11 cellular contexts compared by ENCODE assay signal in the genomic region with DNA sequence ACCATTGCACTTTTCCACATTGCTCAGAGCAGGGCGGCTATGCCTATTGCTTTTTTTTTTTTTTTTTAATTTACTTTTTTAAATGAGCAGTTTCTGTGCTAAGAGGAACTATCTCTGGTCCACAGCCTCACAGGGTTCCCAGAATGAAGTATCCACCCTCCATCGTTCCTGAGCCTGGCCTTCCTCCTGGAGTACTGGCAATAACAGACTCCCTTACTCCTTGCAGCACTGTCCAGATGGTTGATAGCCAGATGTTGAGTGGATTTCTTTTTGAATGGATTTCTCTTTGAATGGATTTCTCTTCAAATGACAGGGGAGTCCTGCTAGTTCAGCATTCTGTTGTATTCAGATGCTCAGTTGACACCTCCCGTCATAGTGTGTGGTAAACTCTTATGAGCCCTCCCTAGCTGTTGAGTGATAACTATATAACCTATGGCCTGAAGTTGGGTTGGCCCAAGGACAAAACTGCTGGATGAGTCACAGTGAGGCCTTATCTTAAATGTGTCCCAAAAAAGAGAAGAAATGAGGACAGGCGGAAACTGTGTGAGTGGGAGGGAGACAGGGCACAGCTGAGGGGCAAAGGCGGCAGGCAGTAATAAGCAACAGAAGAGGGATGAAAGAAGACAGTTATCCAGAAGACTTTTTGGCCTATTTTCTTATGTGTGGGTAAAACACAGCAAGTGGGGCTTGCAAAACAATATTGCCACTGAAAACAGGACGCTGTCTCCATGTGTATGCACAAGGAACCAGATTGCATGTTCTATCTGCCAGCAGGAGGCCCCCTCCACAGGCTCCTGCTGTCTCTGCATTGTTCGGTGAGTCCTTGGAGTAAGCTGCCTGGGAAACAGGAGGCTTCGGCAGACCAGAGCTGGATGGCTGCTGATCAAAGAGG.
A peak's percentile ranks its signal among the peaks of the same experiment; 100 is the strongest.
DNase-seq lines count a peak whose midpoint lies in the region; ATAC-seq and TF ChIP-seq lines count a peak whose summit lies in the region.
"Had no signal": no experiment of that assay in that cellular context is flagged by ENCODE, and none has a peak within 500 bp of the region (broad histone marks: within the 10 kb centered on the region; RNA-seq: fewer than 3 reads in every experiment).

No MANE protein-coding gene starts in this region.

- intact Hi-C loops in vagina (cut with DNase I) = no loop called here
- intact Hi-C loops in mammary epithelial cell (cut with micrococcal nuclease) = no loop called here

- TF ChIP-seq CTCF in vagina (IDR thresholded peaks at IDR 0.05) (no peak), mammary epithelial cell (conservative IDR thresholded peaks at IDR 0.05 in 1 of 2, IDR thresholded peaks at IDR 0.05 in 1 of 2; ENCODE audit: extremely low read depth in 1 of 2, insufficient read depth in 1 of 2, low read depth in 1 of 2, low read length in 2 of 2) (no peak)

- H3K27me3 ChIP-seq in vagina (no peaks in the 10 kb centered on the region), mammary epithelial cell (ENCODE audit: insufficient read depth, low read length) (no peaks in the 10 kb centered on the region)
- H3K27me3 ChIP-seq: dorsolateral prefrontal cortex, MG63 had no signal

- in situ Hi-C loops in mammary epithelial cell (cut with MboI; ENCODE audit: low sequenced_read_pairs in 2 of 2) = no loop called here

- BruUV-seq in mammary epithelial cell (replicated peaks; lab: Mats Ljungman, UMichigan) = no TSS peak

- no peak overlapping the region for H3K4me3 ChIP-seq in vagina
- no peak overlapping the region for H3K4me3 ChIP-seq in mammary epithelial cell (replicated peaks in 1 of 3; ENCODE audit: insufficient read depth in 1 of 3, low read depth in 2 of 3, low read length in 3 of 3)
- H3K4me3 ChIP-seq: dorsolateral prefrontal cortex, MG63 had no signal

- H3K4me2 ChIP-seq in mammary epithelial cell (ENCODE audit: insufficient read depth, low read depth, low read length) = no peak overlapping the region

- peaks cover 9 to 25% of the 10 kb centered on the region in 2 donors for H3K27me3 Mint-ChIP-seq in effector memory CD8-positive, alpha-beta T cell

- no peaks in the 10 kb centered on the region for H3K4me1 ChIP-seq in vagina
- peaks cover 21% of the 10 kb centered on the region for H3K4me1 ChIP-seq in mammary epithelial cell (ENCODE audit: insufficient read depth, low read length)

- ATAC-seq in effector memory CD8-positive, alpha-beta T cell (replicated peaks) = no peak
- no peak for ATAC-seq in HG03025 (IDR thresholded peaks at IDR 0.05; ENCODE audit: low FRiP score, unreplicated experiment)
- ATAC-seq: CD8-positive, alpha-beta T cell had no signal

- H3K4me1 Mint-ChIP-seq in effector memory CD8-positive, alpha-beta T cell (ENCODE audit: low read depth in 2 of 2) = no peaks in the 10 kb centered on the region

- H3K36me3 Mint-ChIP-seq in effector memory CD8-positive, alpha-beta T cell (ENCODE audit: insufficient read depth) = no peaks in the 10 kb centered on the region
- H3K36me3 Mint-ChIP-seq: CD8-positive, alpha-beta T cell had no signal

- no peak for TF ChIP-seq POLR2A in vagina (IDR thresholded peaks at IDR 0.05)

- peak; percentile 32 for DNase-seq in NCI-H82 (lab: John Stamatoyannopoulos, UW)
- no peak for DNase-seq in NCI-H82 treated with DMSO at 0.1 percent for 48 hours (lab: John Stamatoyannopoulos, UW; ENCODE audit: unreplicated experiment)
- peak; percentile 79 for DNase-seq in amniotic epithelial cell (ENCODE audit: low read depth)
- DNase-seq in iris pigment epithelial cell (ENCODE audit: low read depth) = peak; percentile 94
- DNase-seq in vagina (ENCODE audit: extremely low spot score in 2 of 2) = no peak
- DNase-seq in effector memory CD8-positive, alpha-beta T cell = no peak
- DNase-seq in mammary epithelial cell = no peak
- DNase-seq: CD8-positive, alpha-beta T cell; MG63 had no signal

- H3K4me3 Mint-ChIP-seq in effector memory CD8-positive, alpha-beta T cell = no peak overlapping the region
- H3K4me3 Mint-ChIP-seq: CD8-positive, alpha-beta T cell had no signal

- CTCF ChIA-PET in mammary epithelial cell (lab: Charles Lee; ENCODE audit: low non-redundant PET) = no interaction called here

- dilution Hi-C loops in mammary epithelial cell (cut with HindIII; ENCODE audit: low sequenced_read_pairs) = no loop called here

- WGBS in mammary epithelial cell (ENCODE audit: low coverage, missing lambda C conversion rate) = 88% methylated on average over 8 of the region's 8 CpGs

- H4K20me1 ChIP-seq in mammary epithelial cell (ENCODE audit: insufficient read depth, low read length) = no peaks in the 10 kb centered on the region

- H3K9me3 ChIP-seq in vagina (no peaks in the 10 kb centered on the region), mammary epithelial cell (replicated peaks; ENCODE audit: insufficient read depth, low read length) (no peaks in the 10 kb centered on the region)
- H3K9me3 ChIP-seq: MG63 had no signal

- no peak overlapping the region for H2AFZ ChIP-seq in mammary epithelial cell (ENCODE audit: low read depth, low read length)

- no peaks in the 10 kb centered on the region for H3K79me2 ChIP-seq in mammary epithelial cell (ENCODE audit: insufficient read depth, low read length)

- H3K27ac Mint-ChIP-seq in effector memory CD8-positive, alpha-beta T cell = no peak overlapping the region
- H3K27ac Mint-ChIP-seq: CD8-positive, alpha-beta T cell had no signal

- H3K27ac ChIP-seq in vagina (peak overlapping the region; percentile 16), mammary epithelial cell (ENCODE audit: insufficient read depth, low read depth, low read length) (no peak overlapping the region)

- H3K9ac ChIP-seq in mammary epithelial cell (ENCODE audit: insufficient read depth, low read length) = no peak overlapping the region

- H3K9me3 Mint-ChIP-seq in effector memory CD8-positive, alpha-beta T cell = no peaks in the 10 kb centered on the region
- H3K9me3 Mint-ChIP-seq: CD8-positive, alpha-beta T cell had no signal

- H3K36me3 ChIP-seq in vagina (no peaks in the 10 kb centered on the region), mammary epithelial cell (ENCODE audit: insufficient read depth, low read length) (no peaks in the 10 kb centered on the region)
- H3K36me3 ChIP-seq: MG63 had no signal

Comparison
In these comparisons a context has a peak if more than half of its experiments do, and no peak if none do; other contexts are left out.
1. DNase-seq: peak in NCI-H82 (single experiment), amniotic epithelial cell (single experiment) and iris pigment epithelial cell (single experiment); none in NCI-H82 treated with DMSO at 0.1 percent for 48 hours (single experiment), vagina (0 of 2), effector memory CD8-positive, alpha-beta T cell (0 of 3) and mammary epithelial cell (single experiment).